Comparison of ENCODE assay signal across 8 cellular contexts in genomic region chr20:2840138-2840966, GRCh38. TPM values are rescaled to one million over a fixed set of nuclear protein-coding genes. Genes with fewer than 3 reads are reported as not detected.
A peak's percentile ranks its signal among the peaks of the same experiment; 100 is the strongest.
DNase-seq lines count a peak whose midpoint lies in the region; ATAC-seq and TF ChIP-seq lines count a peak whose summit lies in the region.

Gene PCED1A, minus strand, starts transcription at chr20:2840655. Its CDS starts 743 bp downstream, at chr20:2839912.
Gene VPS16, plus strand, starts transcription at chr20:2840745. Its CDS starts 30 bp downstream, at chr20:2840775.

- peaks cover 36% of the 10 kb centered on the region for H3K36me3 Mint-ChIP-seq in Calu3 (ENCODE audit: insufficient read depth, unreplicated experiment)

- BruUV-seq in Calu3 (replicated peaks; lab: Mats Ljungman, UMichigan) (no TSS peak), PC-3 (replicated peaks; lab: Mats Ljungman, UMichigan) (no TSS peak)

- H3K4me1 Mint-ChIP-seq in Calu3 (ENCODE audit: low read depth, unreplicated experiment), result peaks cover 8% of the 10 kb centered on the region

- H2AFZ ChIP-seq in PC-3 (ENCODE audit: low read length), result peak within 1 kb of the TSS; percentile 100

- H3K27me3 ChIP-seq in PC-3 (ENCODE audit: low read length), result no peaks in the 10 kb centered on the region
- no peaks in the 10 kb centered on the region for H3K27me3 ChIP-seq in esophagus (ENCODE audit: control insufficient read depth in 1 of 2, insufficient read depth in 2 of 2, low read length in 2 of 2)
- no peaks in the 10 kb centered on the region for H3K27me3 ChIP-seq in muscle layer of colon (ENCODE audit: control insufficient read depth in 1 of 2, insufficient read depth in 2 of 2, low read length in 2 of 2)

- H3K27ac Mint-ChIP-seq in Calu3 (ENCODE audit: unreplicated experiment), result peak within 1 kb of the TSS; percentile 48

- H3K9me3 Mint-ChIP-seq in Calu3 (ENCODE audit: low read depth, unreplicated experiment), result no peaks in the 10 kb centered on the region

- H3K9ac ChIP-seq in PC-3 (ENCODE audit: low read length) (peak within 1 kb of the TSS; percentile 90), muscle layer of colon (ENCODE audit: low read length) (peak within 1 kb of the TSS; percentile 76)

- CTCF ChIA-PET in Calu3 (lab: Charles Lee) (no interaction called here), PC-3 (lab: Charles Lee) (no interaction called here)

- DNase-seq in Calu3 (peak; percentile 85), HUDEP-2 (lab: John Stamatoyannopoulos, UW; ENCODE audit: unreplicated experiment in 76 of 76) (peak in 75 of 76 experiments; percentile 16 to 91 (median 76)), PC-3 (peak; percentile 86), activated T-cell treated with anti-CD3 and anti-CD28 coated beads for 48 hours (ENCODE audit: low read depth) (peak; percentile 90)
- peak; percentile 77 for DNase-seq in stimulated activated CD8-positive, alpha-beta memory T cell treated with anti-CD3 and anti-CD28 coated beads, Interleukin-7, amount 100 ng/mL, for 24 hours (ENCODE audit: low read depth)

- no peaks in the 10 kb centered on the region for H3K9me3 ChIP-seq in PC-3 (ENCODE audit: low read length)
- H3K9me3 ChIP-seq in esophagus (ENCODE audit: control insufficient read depth in 2 of 2, insufficient read depth in 1 of 2, low read depth in 1 of 2, low read length in 1 of 2), result no peaks in the 10 kb centered on the region
- H3K9me3 ChIP-seq in muscle layer of colon (ENCODE audit: low read length), result no peaks in the 10 kb centered on the region

- H3K27me3 Mint-ChIP-seq in Calu3 (ENCODE audit: unreplicated experiment), result no peaks in the 10 kb centered on the region

- peak within 1 kb of the TSS; percentile 99 for H3K4me2 ChIP-seq in PC-3 (ENCODE audit: low read length)

- peaks cover 16% of the 10 kb centered on the region for H3K4me1 ChIP-seq in PC-3 (ENCODE audit: insufficient read depth, low read length)
- peaks cover 0 to 5% of the 10 kb centered on the region in 2 donors for H3K4me1 ChIP-seq in esophagus (ENCODE audit: control insufficient read depth in 2 of 2, insufficient read depth in 2 of 2, low read length in 1 of 2)
- peaks cover 20% of the 10 kb centered on the region for H3K4me1 ChIP-seq in muscle layer of colon (ENCODE audit: insufficient read depth, low read length)

- H4K20me1 ChIP-seq in PC-3 (ENCODE audit: low read length), result no peaks in the 10 kb centered on the region

- H3F3A ChIP-seq in PC-3 (ENCODE audit: low read length, unreplicated experiment), result no peaks in the 10 kb centered on the region

- H3K27ac ChIP-seq in PC-3 (ENCODE audit: low read length) (0 out of 2 replicates have a peak within 1 kb of the TSS, but pooled peaks have one; percentile 35), esophagus (ENCODE audit: low read depth in 2 of 2, low read length in 1 of 2) (peak within 1 kb of the TSS; percentile 89 to 92), muscle layer of colon (ENCODE audit: low read depth, low read length) (peak within 1 kb of the TSS; percentile 95)

- H3K9me2 ChIP-seq in PC-3 (replicated peaks; ENCODE audit: low read length), result no peaks in the 10 kb centered on the region

- 3 to 4% methylated on average over 86 to 98 of the region's 98 CpGs for WGBS in esophagus, 2 donors

- no peak for TF ChIP-seq CTCF in Calu3 (IDR thresholded peaks at IDR 0.05; ENCODE audit: unreplicated experiment)
- no peak for TF ChIP-seq CTCF in PC-3 (conservative IDR thresholded peaks at IDR 0.05; ENCODE audit: low read depth, low read length)

- no peaks in the 10 kb centered on the region for H3K36me3 ChIP-seq in PC-3 (ENCODE audit: low read depth, low read length)
- peaks cover 0 to 6% of the 10 kb centered on the region in 2 donors for H3K36me3 ChIP-seq in esophagus (ENCODE audit: control insufficient read depth in 2 of 2, insufficient read depth in 2 of 2, low read length in 1 of 2)
- peaks cover 11% of the 10 kb centered on the region for H3K36me3 ChIP-seq in muscle layer of colon (ENCODE audit: insufficient read depth, low read length)

- POLR2A ChIA-PET in PC-3 (lab: Charles Lee; ENCODE audit: unreplicated experiment), result interaction anchor here (0.6 kb wide), 1 partner anchor 64 kb away, joined by 5 read pairs; no protein-coding TSS in a partner anchor

- ATAC-seq in GM21381 (IDR thresholded peaks at IDR 0.05; ENCODE audit: unreplicated experiment), result peak; percentile 98
- peak; percentile 99 for ATAC-seq in PC-3

- peaks cover 26% of the 10 kb centered on the region for H3K79me2 ChIP-seq in PC-3 (ENCODE audit: low read length)

- peak within 1 kb of the TSS; percentile 90 for H3K4me3 Mint-ChIP-seq in Calu3 (ENCODE audit: low read depth, unreplicated experiment)

- intact Hi-C loops in Calu3 (cut with micrococcal nuclease; ENCODE audit: unreplicated experiment) (no loop called here), PC-3 (cut with micrococcal nuclease) (no loop called here)

- H3K4me3 ChIP-seq in PC-3 (ENCODE audit: low read length) (peak within 1 kb of the TSS; percentile 80), esophagus (ENCODE audit: low read depth in 1 of 2, low read length in 2 of 2) (peak within 1 kb of the TSS; percentile 85 to 88), muscle layer of colon (ENCODE audit: low read depth in 1 of 2, low read length in 2 of 2) (peak within 1 kb of the TSS; percentile 85 to 96)

RNA-seq across cellular contexts. Expression of gene PCED1A, which starts in this region (rescaled TPM):
- 26.9 and 27.1 TPM in 2 replicates for total RNA-seq in Calu3 (2022)
- 21.9 and 29.8 TPM in 2 replicates for total RNA-seq in PC-3 (2014; rRNA removed)
- 10 to 100 TPM; 18.0 to 49.3 TPM for polyA plus RNA-seq in esophagus

RNA-seq across cellular contexts. Expression of gene VPS16, which starts in this region (rescaled TPM):
- total RNA-seq in Calu3 (2022) (22.2 and 25.9 TPM in 2 replicates), PC-3 (2014; rRNA removed) (40.3 and 49.9 TPM in 2 replicates)
- 10 to 100 TPM; 28.6 to 35.8 TPM for polyA plus RNA-seq in esophagus

Comparison
In these comparisons a context has a peak if more than half of its experiments do, and no peak if none do; other contexts are left out.
1. Peak in every context shown above with its lines: DNase-seq, ATAC-seq, H3K4me3 ChIP-seq and H3K27ac ChIP-seq.
2. H3K27ac ChIP-seq: peak in every context shown above with its lines; median percentile 95 in muscle layer of colon; 90 in esophagus; 35 in PC-3.